ENCODE assay signal across 1 cellular context in genomic region chr1:201364808-201365105, GRCh38.
TF ChIP-seq lines count a peak whose summit lies in the region.

No MANE protein-coding gene starts in this region.

TF ChIP-seq in H1, 55 proteins besides CTCF, POLR2A, EP300 and RAD21:
- TF ChIP-seq SIN3A (conservative IDR thresholded peaks at IDR 0.05 in 1 of 2, IDR thresholded peaks at IDR 0.05 in 1 of 2; ENCODE audit: low read depth in 1 of 2, low read length in 2 of 2) (no peak), POLR2AphosphoS5 (IDR thresholded peaks at IDR 0.05; ENCODE audit: low read depth, low read length) (no peak), SAP30 (IDR thresholded peaks at IDR 0.05; ENCODE audit: insufficient read depth, insufficient replicate concordance, low read length) (no peak), ASH2L (IDR thresholded peaks at IDR 0.05; ENCODE audit: low read length) (no peak), GTF2F1 (IDR thresholded peaks at IDR 0.05; ENCODE audit: borderline replicate concordance, low read depth, low read length) (no peak), CREB1 (IDR thresholded peaks at IDR 0.05) (no peak), RBBP5 (IDR thresholded peaks at IDR 0.05; ENCODE audit: borderline replicate concordance, low read depth, low read length) (no peak), SP4 (IDR thresholded peaks at IDR 0.05; ENCODE audit: low read length) (no peak), RFX5 (IDR thresholded peaks at IDR 0.05; ENCODE audit: borderline replicate concordance, low read depth, low read length) (no peak), BCL11A (IDR thresholded peaks at IDR 0.05; ENCODE audit: low read depth in 2 of 2, low read length in 2 of 2) (no peak), CHD7 (IDR thresholded peaks at IDR 0.05; ENCODE audit: insufficient replicate concordance, low read length) (no peak), KDM1A (IDR thresholded peaks at IDR 0.05; ENCODE audit: borderline replicate concordance, low read length) (no peak), TAF7 (optimal IDR thresholded peaks at IDR 0.05; ENCODE audit: borderline replicate concordance, low read depth, low read length) (no peak), JUND (IDR thresholded peaks at IDR 0.05; ENCODE audit: low read length) (no peak), CTBP2 (IDR thresholded peaks at IDR 0.05; ENCODE audit: borderline replicate concordance, insufficient read depth, insufficient read length, low read length) (no peak), ATF2 (IDR thresholded peaks at IDR 0.05; ENCODE audit: low read length) (no peak), YY1 (IDR thresholded peaks at IDR 0.05; ENCODE audit: low read depth, low read length) (no peak), BRCA1 (IDR thresholded peaks at IDR 0.05; ENCODE audit: low read depth, low read length) (no peak), TAF1 (IDR thresholded peaks at IDR 0.05; ENCODE audit: low read depth, low read length) (no peak), CBX5 (IDR thresholded peaks at IDR 0.05; ENCODE audit: low read depth, low read length) (no peak)
